9 cellular contexts compared by ENCODE assay signal in genomic region chr12:68158427-68158826, GRCh38. TPM values are rescaled to one million over a fixed set of nuclear protein-coding genes. Genes with fewer than 3 reads are reported as not detected.
DNase-seq lines count a peak whose midpoint lies in the region; ATAC-seq, FAIRE-seq and TF ChIP-seq lines count a peak whose summit lies in the region.
"Had no signal": no experiment of that assay in that cellular context is flagged by ENCODE, and none has a peak within 500 bp of the region (broad histone marks: within the 10 kb centered on the region; RNA-seq: fewer than 3 reads in every experiment).

No MANE protein-coding gene starts in this region.

- no peaks in the 10 kb centered on the region for H3K36me3 Mint-ChIP-seq in astrocyte (ENCODE audit: low read depth, unreplicated experiment)

- H3K9me3 ChIP-seq in astrocyte (ENCODE audit: insufficient read depth, low read depth, low read length) (no peaks in the 10 kb centered on the region), mucosa of descending colon (no peaks in the 10 kb centered on the region), gastroesophageal sphincter (no peaks in the 10 kb centered on the region)
- H3K9me3 ChIP-seq: BLaER1 treated with 17β-estradiol and CSF1 and Interleukin-3, amounts not matched to agents 10 nM and 100 nM had no signal

- H3K4me2 ChIP-seq in KMS-11 = no peak overlapping the region
- H3K4me2 ChIP-seq in astrocyte (ENCODE audit: low read length) = no peak overlapping the region
- H3K4me2 ChIP-seq: BLaER1 treated with 17β-estradiol and CSF1 and Interleukin-3, amounts not matched to agents 10 nM and 100 nM had no signal

- no peak overlapping the region for H2AFZ ChIP-seq in KMS-11 (ENCODE audit: low read depth)
- H2AFZ ChIP-seq in astrocyte (ENCODE audit: low read depth, low read length) = no peak overlapping the region

- DNase-seq in NCI-H1436 (lab: John Stamatoyannopoulos, UW) = peak; percentile 12
- DNase-seq in NCI-H1436 treated with DMSO at 0.1 percent for 48 hours (lab: John Stamatoyannopoulos, UW) = no peak
- DNase-seq in astrocyte (ENCODE audit: low read depth) = no peak
- peak in 1 of 3 donors; percentile 19 for DNase-seq in mucosa of descending colon
- DNase-seq in stimulated activated CD4-positive, alpha-beta T cell treated with anti-CD3 and anti-CD28 coated beads, Interleukin-2, amount 100 ng/mL, for 24 hours = no peak

- H3K9ac ChIP-seq in KMS-11 = no peak overlapping the region
- no peak overlapping the region for H3K9ac ChIP-seq in astrocyte (ENCODE audit: low read length)
- H3K9ac ChIP-seq: BLaER1 treated with 17β-estradiol and CSF1 and Interleukin-3, amounts not matched to agents 10 nM and 100 nM had no signal

- peaks cover 27% of the 10 kb centered on the region for H3K4me1 ChIP-seq in KMS-11 (ENCODE audit: low read depth, poor library complexity, severe bottlenecking)
- no peaks in the 10 kb centered on the region for H3K4me1 ChIP-seq in astrocyte (ENCODE audit: insufficient read depth, low read length)
- H3K4me1 ChIP-seq in mucosa of descending colon (ENCODE audit: low read depth) = no peaks in the 10 kb centered on the region
- H3K4me1 ChIP-seq in gastroesophageal sphincter = no peaks in the 10 kb centered on the region

- no peaks in the 10 kb centered on the region for H3K79me2 ChIP-seq in KMS-11 (ENCODE audit: insufficient read depth, low read depth)
- H3K79me2 ChIP-seq in astrocyte (ENCODE audit: insufficient read depth, low read length) = no peaks in the 10 kb centered on the region

- peaks cover under 1% of the 10 kb centered on the region for H3K9me3 Mint-ChIP-seq in astrocyte (ENCODE audit: unreplicated experiment)

- TF ChIP-seq CTCF in KMS-11 (conservative IDR thresholded peaks at IDR 0.05; ENCODE audit: low read depth, low read length) (peak; percentile 76), astrocyte (IDR thresholded peaks at IDR 0.05; ENCODE audit: insufficient read depth, low read depth, low read length) (peak; percentile 20), mucosa of descending colon (IDR thresholded peaks at IDR 0.05) (no peak), gastroesophageal sphincter (IDR thresholded peaks at IDR 0.05) (peak in 2 of 4 experiments; percentile 5 to 23)

- H3K27me3 ChIP-seq in KMS-11 (ENCODE audit: insufficient read depth, low read depth) (peaks cover 39% of the 10 kb centered on the region; the same call in 1 of the 2 replicates), astrocyte (ENCODE audit: insufficient read depth, low read length) (peaks cover 12% of the 10 kb centered on the region), gastroesophageal sphincter (no peaks in the 10 kb centered on the region)
- H3K27me3 ChIP-seq: BLaER1 treated with 17β-estradiol and CSF1 and Interleukin-3, amounts not matched to agents 10 nM and 100 nM had no signal

- H3K27ac ChIP-seq in KMS-11 (no peak overlapping the region), astrocyte (ENCODE audit: low read depth, low read length) (no peak overlapping the region), gastroesophageal sphincter (no peak overlapping the region)
- H3K27ac ChIP-seq: BLaER1 treated with 17β-estradiol and CSF1 and Interleukin-3, amounts not matched to agents 10 nM and 100 nM had no signal

- FAIRE-seq in astrocyte (lab: Jason Lieb, UNC) = no peak

- 41 to 60% methylated on average over 2 of the region's 2 CpGs for WGBS in gastroesophageal sphincter (ENCODE audit: low coverage in 1 of 2), 2 donors

- no peaks in the 10 kb centered on the region for H4K20me1 ChIP-seq in KMS-11 (ENCODE audit: insufficient read depth)
- H4K20me1 ChIP-seq in astrocyte (ENCODE audit: insufficient read depth, low read length) = no peaks in the 10 kb centered on the region
- H4K20me1 ChIP-seq: BLaER1 treated with 17β-estradiol and CSF1 and Interleukin-3, amounts not matched to agents 10 nM and 100 nM had no signal

- no peak for TF ChIP-seq EP300 in gastroesophageal sphincter (IDR thresholded peaks at IDR 0.05)

- peak; percentile 47 for ATAC-seq in mucosa of descending colon
- ATAC-seq in GM21825 (IDR thresholded peaks at IDR 0.05; ENCODE audit: unreplicated experiment) = no peak
- ATAC-seq in gastroesophageal sphincter = no peak

- H3K27ac Mint-ChIP-seq in astrocyte (ENCODE audit: unreplicated experiment) = no peak overlapping the region

- H3K36me3 ChIP-seq in KMS-11 (ENCODE audit: insufficient read depth) (no peaks in the 10 kb centered on the region), astrocyte (ENCODE audit: insufficient read depth, low read length) (no peaks in the 10 kb centered on the region), mucosa of descending colon (ENCODE audit: low read depth) (no peaks in the 10 kb centered on the region), gastroesophageal sphincter (no peaks in the 10 kb centered on the region)
- H3K36me3 ChIP-seq: BLaER1 treated with 17β-estradiol and CSF1 and Interleukin-3, amounts not matched to agents 10 nM and 100 nM had no signal

- intact Hi-C loops in mucosa of descending colon (cut with DNase I, micrococcal nuclease) = no loop called here

- H3K4me3 ChIP-seq in KMS-11 (IDR thresholded peaks at IDR 0.05; ENCODE audit: insufficient read depth, low read depth, low read length) (no peak overlapping the region), astrocyte (ENCODE audit: insufficient read depth, low read depth, low read length) (no peak overlapping the region), mucosa of descending colon (no peak overlapping the region), gastroesophageal sphincter (no peak overlapping the region)
- H3K4me3 ChIP-seq: BLaER1 treated with 17β-estradiol and CSF1 and Interleukin-3, amounts not matched to agents 10 nM and 100 nM had no signal

- no peaks in the 10 kb centered on the region for H3K27me3 Mint-ChIP-seq in astrocyte (ENCODE audit: low read depth, unreplicated experiment)

- no peak for TF ChIP-seq POLR2A in gastroesophageal sphincter (IDR thresholded peaks at IDR 0.05)

- peaks cover 10% of the 10 kb centered on the region for H3K4me1 Mint-ChIP-seq in astrocyte (ENCODE audit: low read depth, unreplicated experiment)

- no peak overlapping the region for H3K4me3 Mint-ChIP-seq in astrocyte (ENCODE audit: unreplicated experiment)

RNA-seq across cellular contexts. Expression of gene IFNG, which starts 1.1 kb away (rescaled TPM):
- not detected in 2 replicates for total RNA-seq in astrocyte
- total RNA-seq in mucosa of descending colon = not detected
- not detected for total RNA-seq in gastroesophageal sphincter
